15 cellular contexts compared by ENCODE assay signal in the genomic region with DNA sequence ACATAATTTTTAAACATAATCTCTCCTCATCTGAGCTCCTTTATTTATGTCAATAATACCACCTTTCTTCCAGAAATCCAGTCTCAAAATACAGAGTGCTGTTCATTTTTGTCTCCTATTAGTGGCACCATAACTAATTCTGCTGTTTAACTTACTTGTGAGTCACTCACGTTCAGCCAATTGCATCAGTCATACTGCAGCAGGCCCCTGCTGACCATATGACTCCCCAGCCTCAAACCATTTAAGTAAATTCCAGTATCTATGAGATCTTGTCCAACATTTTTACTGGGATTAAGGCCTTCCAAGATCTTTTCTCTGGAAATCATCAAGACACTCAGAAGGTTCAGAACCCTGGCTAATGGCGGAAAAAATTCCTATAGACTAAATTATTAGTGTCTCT.
DNase-seq lines count a peak whose midpoint lies in the region; ATAC-seq and TF ChIP-seq lines count a peak whose summit lies in the region.
"Had no signal": no experiment of that assay in that cellular context is flagged by ENCODE, and none has a peak within 500 bp of the region (broad histone marks: within the 10 kb centered on the region; RNA-seq: fewer than 3 reads in every experiment).

No MANE protein-coding gene starts in this region.

- BruUV-seq in IMR-90 (replicated peaks; lab: Mats Ljungman, UMichigan) (no TSS peak), mammary epithelial cell (replicated peaks; lab: Mats Ljungman, UMichigan) (no TSS peak)

- no peak for TF ChIP-seq RAD21 in IMR-90 (IDR thresholded peaks at IDR 0.05; ENCODE audit: low read length)

- H3K36me3 ChIP-seq in IMR-90 (ENCODE audit: control insufficient read depth, insufficient read depth, low read length) (no peaks in the 10 kb centered on the region), fibroblast of lung (ENCODE audit: control insufficient read depth, insufficient read depth, low read length) (no peaks in the 10 kb centered on the region), mammary epithelial cell (ENCODE audit: insufficient read depth, low read length) (no peaks in the 10 kb centered on the region)
- H3K36me3 ChIP-seq: BLaER1 treated with 17β-estradiol and CSF1 and Interleukin-3, amounts not matched to agents 10 nM and 100 nM; SJSA1 had no signal

- H3K14ac ChIP-seq in IMR-90 (replicated peaks; ENCODE audit: low read depth, low read length), result 0 out of 2 replicates have a peak overlapping the region, but pooled peaks have one; percentile 9

- H3K9me1 ChIP-seq in IMR-90 (ENCODE audit: insufficient read depth, low read length), result no peaks in the 10 kb centered on the region

- H3K56ac ChIP-seq in IMR-90 (ENCODE audit: extremely low read depth, insufficient read depth, low read length), result no peak overlapping the region

- no peaks in the 10 kb centered on the region for H4K20me1 ChIP-seq in IMR-90 (ENCODE audit: insufficient read depth, low read length)
- H4K20me1 ChIP-seq in fibroblast of lung (ENCODE audit: control insufficient read depth, extremely low read depth, insufficient read depth, low read length), result no peaks in the 10 kb centered on the region
- H4K20me1 ChIP-seq in mammary epithelial cell (ENCODE audit: insufficient read depth, low read length), result no peaks in the 10 kb centered on the region
- H4K20me1 ChIP-seq: BLaER1 treated with 17β-estradiol and CSF1 and Interleukin-3, amounts not matched to agents 10 nM and 100 nM had no signal

- in situ Hi-C loops in IMR-90 (cut with MboI; ENCODE audit: low sequenced_read_pairs), result no loop called here
- in situ Hi-C loops in SK-MEL-5 (cut with HindIII; ENCODE audit: low pct_unique_long_range_greater_than_20kb, low sequenced_read_pairs), result no loop called here
- in situ Hi-C loops in mammary epithelial cell (cut with MboI; ENCODE audit: low sequenced_read_pairs in 2 of 2), result no loop called here
- in situ Hi-C loops in GM13976 (cut with MboI; ENCODE audit: low sequenced_read_pairs, unreplicated experiment), result no loop called here

- H3K27ac ChIP-seq in IMR-90 (ENCODE audit: insufficient read depth, low read length), result no peak overlapping the region
- H3K27ac ChIP-seq in fibroblast of lung (ENCODE audit: insufficient read depth, low read length), result no peak overlapping the region
- no peak overlapping the region for H3K27ac ChIP-seq in mammary epithelial cell (ENCODE audit: insufficient read depth, low read depth, low read length)
- H3K27ac ChIP-seq: BLaER1 treated with 17β-estradiol and CSF1 and Interleukin-3, amounts not matched to agents 10 nM and 100 nM; SJSA1 had no signal

- DNase-seq in IMR-90 (peak; percentile 53), SK-MEL-5 (ENCODE audit: low read depth, low spot score) (peak; percentile 2), fibroblast of lung (ENCODE audit: low read depth in 2 of 2) (peak; percentile 44 to 72), retinal pigment epithelial cell (ENCODE audit: low read depth) (peak; percentile 47), mammary epithelial cell (no peak), GM13976 (ENCODE audit: low spot score) (no peak), posterior cingulate gyrus (no peak)
- DNase-seq: NCI-H1092, NCI-H1694 treated with DMSO at 0.1 percent for 48 hours, NCI-H446, RPMI8226, T-cell had no signal

- CTCF ChIA-PET in IMR-90 (lab: Yijun Ruan, JAX) (interaction anchor here (1.3 kb wide), 1 partner anchor 18 kb away, joined by 4 read pairs; no protein-coding TSS in a partner anchor), mammary epithelial cell (lab: Charles Lee; ENCODE audit: low non-redundant PET) (no interaction called here)

- POLR2A ChIA-PET in IMR-90 (lab: Charles Lee; ENCODE audit: unreplicated experiment), result no interaction called here

- no peak overlapping the region for H2BK5ac ChIP-seq in IMR-90 (ENCODE audit: low read depth, low read length, poor library complexity, severe bottlenecking)

- H3K18ac ChIP-seq in IMR-90 (ENCODE audit: low read depth, low read length), result no peak overlapping the region

- no peak overlapping the region for H4K5ac ChIP-seq in IMR-90 (ENCODE audit: low read depth, low read length)

- no peaks in the 10 kb centered on the region for H3K79me1 ChIP-seq in IMR-90 (ENCODE audit: low read depth in 1 of 2, low read length in 2 of 2)

- H2AK5ac ChIP-seq in IMR-90 (ENCODE audit: low read depth, low read length), result no peak overlapping the region

- TF ChIP-seq CTCF in IMR-90 (conservative IDR thresholded peaks at IDR 0.05; ENCODE audit: low read depth, low read length), result no peak
- TF ChIP-seq CTCF in fibroblast of lung (conservative IDR thresholded peaks at IDR 0.05 in 1 of 2, IDR thresholded peaks at IDR 0.05 in 1 of 2; ENCODE audit: low read depth in 1 of 2, low read length in 2 of 2), result no peak
- no peak for TF ChIP-seq CTCF in retinal pigment epithelial cell (conservative IDR thresholded peaks at IDR 0.05; ENCODE audit: low read depth, low read length)
- no peak for TF ChIP-seq CTCF in mammary epithelial cell (conservative IDR thresholded peaks at IDR 0.05 in 1 of 2, IDR thresholded peaks at IDR 0.05 in 1 of 2; ENCODE audit: extremely low read depth in 1 of 2, insufficient read depth in 1 of 2, low read depth in 1 of 2, low read length in 2 of 2)
- TF ChIP-seq CTCF in GM13976 (IDR thresholded peaks at IDR 0.05; ENCODE audit: borderline replicate concordance, control extremely low read depth, extremely low read depth, insufficient read depth, missing control alignments), result no peak

- H4K8ac ChIP-seq in IMR-90 (ENCODE audit: low read depth in 2 of 2, low read length in 2 of 2), result no peak overlapping the region

- intact Hi-C loops in IMR-90 (cut with micrococcal nuclease) (loop anchor here (10.0 kb wide), 1 partner anchor 234 kb away; no protein-coding TSS in a partner anchor), mammary epithelial cell (cut with micrococcal nuclease) (no loop called here), posterior cingulate gyrus (cut with DNase I) (no loop called here)

- no peak for TF ChIP-seq POLR2A in IMR-90 (IDR thresholded peaks at IDR 0.05; ENCODE audit: low read depth, low read length)

- H3K9me3 ChIP-seq in IMR-90 (ENCODE audit: control insufficient read depth, insufficient read depth, low read length), result no peaks in the 10 kb centered on the region
- no peaks in the 10 kb centered on the region for H3K9me3 ChIP-seq in fibroblast of lung (ENCODE audit: control insufficient read depth, insufficient read depth, low read depth, low read length)
- H3K9me3 ChIP-seq in mammary epithelial cell (replicated peaks; ENCODE audit: insufficient read depth, low read length), result no peaks in the 10 kb centered on the region
- H3K9me3 ChIP-seq: BLaER1 treated with 17β-estradiol and CSF1 and Interleukin-3, amounts not matched to agents 10 nM and 100 nM; SJSA1 had no signal

- no peaks in the 10 kb centered on the region for H3K79me2 ChIP-seq in fibroblast of lung (ENCODE audit: control insufficient read depth, insufficient read depth, low read length)
- H3K79me2 ChIP-seq in mammary epithelial cell (ENCODE audit: insufficient read depth, low read length), result no peaks in the 10 kb centered on the region

- ATAC-seq in IMR-90 (ENCODE audit: low read depth), result peak; percentile 35; the same call in 1 of the 2 replicates
- ATAC-seq: K562, T-cell had no signal

- no peak overlapping the region for H2BK15ac ChIP-seq in IMR-90 (ENCODE audit: low read depth, low read length)

- H3K27me3 ChIP-seq in IMR-90 (ENCODE audit: control insufficient read depth, insufficient read depth, low read length) (no peaks in the 10 kb centered on the region), fibroblast of lung (ENCODE audit: control insufficient read depth, insufficient read depth, low read length) (no peaks in the 10 kb centered on the region), mammary epithelial cell (ENCODE audit: insufficient read depth, low read length) (no peaks in the 10 kb centered on the region)
- H3K27me3 ChIP-seq: BLaER1 treated with 17β-estradiol and CSF1 and Interleukin-3, amounts not matched to agents 10 nM and 100 nM; SJSA1 had no signal

- H2BK120ac ChIP-seq in IMR-90 (ENCODE audit: low read depth, low read length), result 0 out of 2 replicates have a peak overlapping the region, but pooled peaks have one; percentile 40

- no peak overlapping the region for H4K91ac ChIP-seq in IMR-90 (ENCODE audit: insufficient read depth, low read depth, low read length)

- H3K4me2 ChIP-seq in IMR-90 (ENCODE audit: low read depth, low read length) (no peak overlapping the region), fibroblast of lung (ENCODE audit: extremely low read depth, insufficient read depth, low read length) (no peak overlapping the region), mammary epithelial cell (ENCODE audit: insufficient read depth, low read depth, low read length) (no peak overlapping the region)
- H3K4me2 ChIP-seq: BLaER1 treated with 17β-estradiol and CSF1 and Interleukin-3, amounts not matched to agents 10 nM and 100 nM had no signal

- H3K9ac ChIP-seq in IMR-90 (ENCODE audit: low read depth, low read length) (no peak overlapping the region), fibroblast of lung (ENCODE audit: insufficient read depth, low read length) (no peak overlapping the region), mammary epithelial cell (ENCODE audit: insufficient read depth, low read length) (no peak overlapping the region)
- H3K9ac ChIP-seq: BLaER1 treated with 17β-estradiol and CSF1 and Interleukin-3, amounts not matched to agents 10 nM and 100 nM had no signal

- no peak overlapping the region for H3K23ac ChIP-seq in IMR-90 (ENCODE audit: low read depth, low read length)

- dilution Hi-C loops in IMR-90 (cut with HindIII; ENCODE audit: low sequenced_read_pairs, unreplicated experiment) (no loop called here), mammary epithelial cell (cut with HindIII; ENCODE audit: low sequenced_read_pairs) (no loop called here)

- no peak overlapping the region for H3K4me3 ChIP-seq in IMR-90 (ENCODE audit: insufficient read depth, low read depth, low read length)
- no peak overlapping the region for H3K4me3 ChIP-seq in fibroblast of lung (replicated peaks in 1 of 4; ENCODE audit: control extremely low read depth in 1 of 4, insufficient read depth in 1 of 4, low read depth in 3 of 4, low read length in 4 of 4)
- no peak overlapping the region for H3K4me3 ChIP-seq in retinal pigment epithelial cell (ENCODE audit: low read length)
- H3K4me3 ChIP-seq in mammary epithelial cell (replicated peaks in 1 of 3; ENCODE audit: insufficient read depth in 1 of 3, low read depth in 2 of 3, low read length in 3 of 3), result no peak overlapping the region
- H3K4me3 ChIP-seq: BLaER1 treated with 17β-estradiol and CSF1 and Interleukin-3, amounts not matched to agents 10 nM and 100 nM; K562; SJSA1 had no signal

- H2BK20ac ChIP-seq in IMR-90 (ENCODE audit: low read depth, low read length), result peak overlapping the region; percentile 33; the same call in 1 of the 2 replicates

- WGBS in IMR-90 (ENCODE audit: extremely low coverage in 2 of 2, insufficient read length in 1 of 2), 2 experiments, result no CpG with 5 or more reads among the region's 2 CpGs
- WGBS in mammary epithelial cell (ENCODE audit: low coverage, missing lambda C conversion rate), result 78% methylated on average over 2 of the region's 2 CpGs

- no peak overlapping the region for H2AK9ac ChIP-seq in IMR-90 (replicated peaks; ENCODE audit: low read depth, low read length, poor library complexity)

- H3K4me1 ChIP-seq in IMR-90 (ENCODE audit: control insufficient read depth, insufficient read depth, low read length) (no peaks in the 10 kb centered on the region), fibroblast of lung (ENCODE audit: control insufficient read depth, extremely low read depth, insufficient read depth, low read length) (no peaks in the 10 kb centered on the region), mammary epithelial cell (ENCODE audit: insufficient read depth, low read length) (no peaks in the 10 kb centered on the region)
- H3K4me1 ChIP-seq: BLaER1 treated with 17β-estradiol and CSF1 and Interleukin-3, amounts not matched to agents 10 nM and 100 nM; SJSA1 had no signal

- H2AFZ ChIP-seq in IMR-90 (replicated peaks; ENCODE audit: low read length, poor library complexity), result no peak overlapping the region
- H2AFZ ChIP-seq in fibroblast of lung (ENCODE audit: low read length), result no peak overlapping the region
- H2AFZ ChIP-seq in mammary epithelial cell (ENCODE audit: low read depth, low read length), result no peak overlapping the region

- no peak overlapping the region for H3K4ac ChIP-seq in IMR-90 (ENCODE audit: low read depth, low read length)

Comparison
In these comparisons a context has a peak if more than half of its experiments do, and no peak if none do; other contexts are left out.
1. DNase-seq: peak in IMR-90 (single experiment), SK-MEL-5 (single experiment), fibroblast of lung (2 of 2) and retinal pigment epithelial cell (single experiment); none in mammary epithelial cell (single experiment), GM13976 (single experiment) and posterior cingulate gyrus (0 of 10).